In genomic region chr6:22668717-22669116, GRCh38 we compare ENCODE assay signal across 18 cellular contexts.
A peak's percentile ranks its signal among the peaks of the same experiment; 100 is the strongest.
DNase-seq lines count a peak whose midpoint lies in the region; ATAC-seq and TF ChIP-seq lines count a peak whose summit lies in the region.
"Had no signal": no experiment of that assay in that cellular context is flagged by ENCODE, and none has a peak within 500 bp of the region (broad histone marks: within the 10 kb centered on the region; RNA-seq: fewer than 3 reads in every experiment).

No MANE protein-coding gene starts in this region.

- H3K56ac ChIP-seq in IMR-90 (ENCODE audit: extremely low read depth, insufficient read depth, low read length): no peak overlapping the region

- ATAC-seq in IMR-90 (ENCODE audit: low read depth) (no peak), left ventricle myocardium superior (peak; percentile 59), aorta (ENCODE audit: low FRiP score) (no peak)
- ATAC-seq: GM12878 had no signal

- H3K79me1 ChIP-seq in IMR-90 (ENCODE audit: low read depth in 1 of 2, low read length in 2 of 2): no peaks in the 10 kb centered on the region

- H3K14ac ChIP-seq in IMR-90 (replicated peaks; ENCODE audit: low read depth, low read length): no peak overlapping the region

- H3K27ac Mint-ChIP-seq in type B pancreatic cell: no peak overlapping the region
- H3K27ac Mint-ChIP-seq: CD4-positive, CD25-positive, alpha-beta regulatory T cell; CD8-positive, alpha-beta memory T cell had no signal

- no peak overlapping the region for H3K4ac ChIP-seq in IMR-90 (ENCODE audit: low read depth, low read length)

- H2BK20ac ChIP-seq in IMR-90 (ENCODE audit: low read depth, low read length): no peak overlapping the region

- H2BK5ac ChIP-seq in IMR-90 (ENCODE audit: low read depth, low read length, poor library complexity, severe bottlenecking): no peak overlapping the region

- H3K4me2 ChIP-seq in IMR-90 (ENCODE audit: low read depth, low read length): no peak overlapping the region; the same call in 1 of the 2 replicates

- CTCF ChIA-PET in IMR-90 (lab: Yijun Ruan, JAX): no interaction called here

- H3K9me3 Mint-ChIP-seq in type B pancreatic cell: no peaks in the 10 kb centered on the region

- H3K27me3 ChIP-seq in IMR-90 (ENCODE audit: control insufficient read depth, insufficient read depth, low read length) (no peaks in the 10 kb centered on the region), cardiac muscle cell (no peaks in the 10 kb centered on the region), aorta (ENCODE audit: control insufficient read depth in 1 of 2, insufficient read depth in 2 of 2, low read length in 1 of 2) (no peaks in the 10 kb centered on the region)
- H3K27me3 ChIP-seq: BE2C had no signal

- H3K27me3 Mint-ChIP-seq in type B pancreatic cell: no peaks in the 10 kb centered on the region
- H3K27me3 Mint-ChIP-seq: CD4-positive, CD25-positive, alpha-beta regulatory T cell; CD8-positive, alpha-beta memory T cell had no signal

- H3K18ac ChIP-seq in IMR-90 (ENCODE audit: low read depth, low read length): peak overlapping the region; percentile 78; the same call in 1 of the 2 replicates

- H3K9ac ChIP-seq in IMR-90 (ENCODE audit: low read depth, low read length): no peak overlapping the region

- no TSS peak for BruUV-seq in IMR-90 (replicated peaks; lab: Mats Ljungman, UMichigan)

- DNase-seq in IMR-90 (no peak), cardiac muscle cell (ENCODE audit: low read depth in 1 of 2, low spot score in 1 of 2) (no peak), left ventricle myocardium superior (no peak), aorta (no peak), type B pancreatic cell (ENCODE audit: extremely low spot score, unreplicated experiment) (no peak), NCI-H774 (lab: John Stamatoyannopoulos, UW) (no peak)
- DNase-seq: ACHN; BE2C; C1 segment of cervical spinal cord; CD4-positive, CD25-positive, alpha-beta regulatory T cell; CD8-positive, alpha-beta memory T cell; COR-L47; DMS 273 treated with DMSO at 0.1 percent for 48 hours; DMS53; DND-41; EL had no signal

- dilution Hi-C loops in IMR-90 (cut with HindIII; ENCODE audit: low sequenced_read_pairs, unreplicated experiment): no loop called here

- no peak overlapping the region for H4K91ac ChIP-seq in IMR-90 (ENCODE audit: insufficient read depth, low read depth, low read length)

- no peak overlapping the region for H3K27ac ChIP-seq in IMR-90 (ENCODE audit: insufficient read depth, low read length)
- peak overlapping the region; percentile 25 for H3K27ac ChIP-seq in cardiac muscle cell
- H3K27ac ChIP-seq in aorta (ENCODE audit: low read depth in 1 of 2, low read length in 2 of 2): no peak overlapping the region

- intact Hi-C loops in IMR-90 (cut with micrococcal nuclease): no loop called here
- intact Hi-C loops in left ventricle myocardium superior (cut with micrococcal nuclease): no loop called here
- intact Hi-C loops in aorta (cut with DNase I): loop anchor here in 1 of 2 donors (5.0 kb wide), 1 partner anchor 334 kb away; no protein-coding TSS in a partner anchor

- H3K36me3 Mint-ChIP-seq in type B pancreatic cell: no peaks in the 10 kb centered on the region
- H3K36me3 Mint-ChIP-seq: CD4-positive, CD25-positive, alpha-beta regulatory T cell; CD8-positive, alpha-beta memory T cell had no signal

- H4K8ac ChIP-seq in IMR-90 (ENCODE audit: low read depth in 2 of 2, low read length in 2 of 2): peak overlapping the region in 1 of 2 experiments; percentile 57; a peak in 1 of 4 replicates

- H4K20me1 ChIP-seq in IMR-90 (ENCODE audit: insufficient read depth, low read length): no peaks in the 10 kb centered on the region

- no peak for TF ChIP-seq POLR2A in IMR-90 (IDR thresholded peaks at IDR 0.05; ENCODE audit: low read depth, low read length)

- no peak overlapping the region for H3K23ac ChIP-seq in IMR-90 (ENCODE audit: low read depth, low read length)

- H3K9me3 ChIP-seq in IMR-90 (ENCODE audit: control insufficient read depth, insufficient read depth, low read length): no peaks in the 10 kb centered on the region
- no peaks in the 10 kb centered on the region for H3K9me3 ChIP-seq in cardiac muscle cell (ENCODE audit: low read depth)
- no peaks in the 10 kb centered on the region for H3K9me3 ChIP-seq in aorta (ENCODE audit: control insufficient read depth, low read length)
- H3K9me3 ChIP-seq: BE2C, HAP-1 had no signal

- POLR2A ChIA-PET in IMR-90 (lab: Charles Lee; ENCODE audit: unreplicated experiment): no interaction called here

- 0 out of 2 replicates have a peak, but pooled peaks cover 2% of the 10 kb centered on the region for H3K9me1 ChIP-seq in IMR-90 (ENCODE audit: insufficient read depth, low read length)

- in situ Hi-C loops in IMR-90 (cut with MboI; ENCODE audit: low sequenced_read_pairs): no loop called here

- H3K36me3 ChIP-seq in IMR-90 (ENCODE audit: control insufficient read depth, insufficient read depth, low read length) (no peaks in the 10 kb centered on the region), cardiac muscle cell (no peaks in the 10 kb centered on the region), aorta (ENCODE audit: control insufficient read depth in 1 of 2, insufficient read depth in 2 of 2, low read length in 1 of 2) (no peaks in the 10 kb centered on the region)
- H3K36me3 ChIP-seq: BE2C, HAP-1 had no signal

- TF ChIP-seq CTCF in IMR-90 (conservative IDR thresholded peaks at IDR 0.05; ENCODE audit: low read depth, low read length): no peak
- no peak for TF ChIP-seq CTCF in cardiac muscle cell (IDR thresholded peaks at IDR 0.05; ENCODE audit: low read depth, low read length)
- no peak for TF ChIP-seq CTCF in type B pancreatic cell (conservative IDR thresholded peaks at IDR 0.05)

- peaks cover 24% of the 10 kb centered on the region for H3K4me1 Mint-ChIP-seq in type B pancreatic cell (ENCODE audit: unreplicated experiment)
- H3K4me1 Mint-ChIP-seq: CD4-positive, CD25-positive, alpha-beta regulatory T cell; CD8-positive, alpha-beta memory T cell had no signal

- no peak overlapping the region for H3K4me3 Mint-ChIP-seq in type B pancreatic cell
- H3K4me3 Mint-ChIP-seq: CD4-positive, CD25-positive, alpha-beta regulatory T cell; CD8-positive, alpha-beta memory T cell had no signal

- H2BK120ac ChIP-seq in IMR-90 (ENCODE audit: low read depth, low read length): no peak overlapping the region

- H3K4me1 ChIP-seq in IMR-90 (ENCODE audit: control insufficient read depth, insufficient read depth, low read length): peaks cover 2% of the 10 kb centered on the region
- peaks cover 10% of the 10 kb centered on the region for H3K4me1 ChIP-seq in cardiac muscle cell (ENCODE audit: low read depth)
- peaks cover 0 to 2% of the 10 kb centered on the region in 2 donors for H3K4me1 ChIP-seq in aorta (ENCODE audit: control insufficient read depth in 1 of 2, insufficient read depth in 2 of 2, low read length in 2 of 2)
- H3K4me1 ChIP-seq: BE2C, HAP-1 had no signal

- WGBS in IMR-90 (ENCODE audit: extremely low coverage in 2 of 2, insufficient read length in 1 of 2), 2 experiments: no CpG with 5 or more reads among the region's 3 CpGs
- WGBS in aorta, 2 donors: 69 to 70% methylated on average over 3 of the region's 3 CpGs

- TF ChIP-seq RAD21 in IMR-90 (IDR thresholded peaks at IDR 0.05; ENCODE audit: low read length): no peak

- no peak overlapping the region for H2BK15ac ChIP-seq in IMR-90 (ENCODE audit: low read depth, low read length)

- H2AFZ ChIP-seq in IMR-90 (replicated peaks; ENCODE audit: low read length, poor library complexity): no peak overlapping the region

- no peak overlapping the region for H2AK9ac ChIP-seq in IMR-90 (replicated peaks; ENCODE audit: low read depth, low read length, poor library complexity)

- H2AK5ac ChIP-seq in IMR-90 (ENCODE audit: low read depth, low read length): no peak overlapping the region

- H3K4me3 ChIP-seq in IMR-90 (ENCODE audit: insufficient read depth, low read depth, low read length) (no peak overlapping the region), cardiac muscle cell (no peak overlapping the region), aorta (ENCODE audit: low read length in 2 of 2) (no peak overlapping the region)
- H3K4me3 ChIP-seq: GM12878, HAP-1 had no signal

- peak overlapping the region; percentile 80 for H4K5ac ChIP-seq in IMR-90 (ENCODE audit: low read depth, low read length)

TF ChIP-seq in IMR-90, 13 proteins besides CTCF, POLR2A, EP300 and RAD21:
- no peak for TF ChIP-seq ELK1 (IDR thresholded peaks at IDR 0.05; ENCODE audit: borderline replicate concordance, low read depth, low read length)
- no peak for TF ChIP-seq MAFK (IDR thresholded peaks at IDR 0.05; ENCODE audit: low read depth, low read length)
- no peak for TF ChIP-seq USF2 (IDR thresholded peaks at IDR 0.05; ENCODE audit: low read depth, low read length)
- no peak for TF ChIP-seq MXI1 (IDR thresholded peaks at IDR 0.05; ENCODE audit: borderline replicate concordance, low read depth, low read length)
- no peak for TF ChIP-seq RCOR1 (IDR thresholded peaks at IDR 0.05; ENCODE audit: insufficient replicate concordance, low read length)
- TF ChIP-seq MAZ (IDR thresholded peaks at IDR 0.05; ENCODE audit: borderline replicate concordance, low read depth, low read length): no peak
- TF ChIP-seq CHD1 (IDR thresholded peaks at IDR 0.05; ENCODE audit: low read depth, low read length): no peak
- TF ChIP-seq RFX5 (IDR thresholded peaks at IDR 0.05; ENCODE audit: low read depth, low read length): no peak
- no peak for TF ChIP-seq FOS (IDR thresholded peaks at IDR 0.05; ENCODE audit: low read depth, low read length)
- no peak for TF ChIP-seq CEBPB (IDR thresholded peaks at IDR 0.05; ENCODE audit: low read depth, low read length)
- TF ChIP-seq SMC3 (IDR thresholded peaks at IDR 0.05; ENCODE audit: low read depth, low read length): no peak
- no peak for TF ChIP-seq BHLHE40 (IDR thresholded peaks at IDR 0.05; ENCODE audit: low read depth, low read length)
